In the genomic region with DNA sequence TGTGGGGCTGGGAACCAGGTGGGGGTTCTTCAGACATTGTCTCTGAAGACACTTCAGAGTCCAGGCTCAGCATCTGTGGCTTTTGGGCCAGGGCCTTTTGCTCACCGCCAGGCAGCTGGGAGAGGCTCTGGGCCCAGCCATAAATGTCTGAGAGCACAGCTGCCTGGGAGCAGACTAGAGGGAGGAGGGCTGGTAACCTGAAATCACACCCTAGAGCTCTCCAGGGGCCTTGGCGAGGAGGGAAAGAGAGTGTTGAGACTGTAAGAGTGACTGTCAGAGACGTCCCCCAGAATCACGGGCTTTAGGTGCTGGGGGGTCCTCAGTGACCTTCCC, we compare ENCODE assay signal across 9 cellular contexts. TPM values are rescaled to one million over a fixed set of nuclear protein-coding genes. Genes with fewer than 3 reads are reported as not detected.
DNase-seq lines count a peak whose midpoint lies in the region; ATAC-seq and TF ChIP-seq lines count a peak whose summit lies in the region.
"Had no signal": no experiment of that assay in that cellular context is flagged by ENCODE, and none has a peak within 500 bp of the region (broad histone marks: within the 10 kb centered on the region; RNA-seq: fewer than 3 reads in every experiment).

No MANE protein-coding gene starts in this region.

- POLR2A ChIA-PET in activated CD4-positive, alpha-beta memory T cell treated with anti-CD3 and anti-CD28 coated beads, Interleukin-2, amount 10 ng/mL, durations not matched to agents 7 days and 5 days (lab: Charles Lee), result interaction anchor here (0.9 to 3.6 kb wide), 13 partner anchors 9 to 432 kb away, joined by 4 to 26 read pairs (median 9); a partner anchor contains a TSS

- peaks cover 37 to 47% of the 10 kb centered on the region in 2 donors for H3K4me1 ChIP-seq in thyroid gland

- no peaks in the 10 kb centered on the region for H3K27me3 Mint-ChIP-seq in activated CD4-positive, alpha-beta T cell treated with anti-CD3 and anti-CD28 coated beads, Interleukin-2, amount 10 ng/mL, durations not matched to agents 24 days and 14 days
- no peaks in the 10 kb centered on the region for H3K27me3 Mint-ChIP-seq in activated CD4-positive, alpha-beta memory T cell treated with anti-CD3 and anti-CD28 coated beads, Interleukin-2, amount 10 ng/mL, durations not matched to agents 7 days and 5 days

- H3K9me3 Mint-ChIP-seq in activated CD4-positive, alpha-beta T cell treated with anti-CD3 and anti-CD28 coated beads, Interleukin-2, amount 10 ng/mL, durations not matched to agents 24 days and 14 days, result no peaks in the 10 kb centered on the region
- H3K9me3 Mint-ChIP-seq in activated CD4-positive, alpha-beta memory T cell treated with anti-CD3 and anti-CD28 coated beads, Interleukin-2, amount 10 ng/mL, durations not matched to agents 7 days and 5 days, result no peaks in the 10 kb centered on the region

- no peak for TF ChIP-seq CTCF in thyroid gland (IDR thresholded peaks at IDR 0.05)
- no peak for TF ChIP-seq CTCF in GM13977 (IDR thresholded peaks at IDR 0.05; ENCODE audit: extremely low read depth, insufficient read depth, missing control alignments)

- H3K27me3 ChIP-seq in thyroid gland, result no peaks in the 10 kb centered on the region
- H3K27me3 ChIP-seq: ovary had no signal

- H3K4me1 Mint-ChIP-seq in activated CD4-positive, alpha-beta T cell treated with anti-CD3 and anti-CD28 coated beads, Interleukin-2, amount 10 ng/mL, durations not matched to agents 24 days and 14 days, result peaks cover 34% of the 10 kb centered on the region
- H3K4me1 Mint-ChIP-seq in activated CD4-positive, alpha-beta memory T cell treated with anti-CD3 and anti-CD28 coated beads, Interleukin-2, amount 10 ng/mL, durations not matched to agents 7 days and 5 days, result peaks cover 55% of the 10 kb centered on the region

- peak overlapping the region; percentile 98 for H3K27ac Mint-ChIP-seq in activated CD4-positive, alpha-beta T cell treated with anti-CD3 and anti-CD28 coated beads, Interleukin-2, amount 10 ng/mL, durations not matched to agents 24 days and 14 days
- peak overlapping the region; percentile 95 for H3K27ac Mint-ChIP-seq in activated CD4-positive, alpha-beta memory T cell treated with anti-CD3 and anti-CD28 coated beads, Interleukin-2, amount 10 ng/mL, durations not matched to agents 7 days and 5 days

- TF ChIP-seq POLR2A in thyroid gland (IDR thresholded peaks at IDR 0.05), result no peak

- ATAC-seq in HG02938 (IDR thresholded peaks at IDR 0.05; ENCODE audit: unreplicated experiment), result no peak

- WGBS in thyroid gland, 2 donors, result 11 to 22% methylated on average over 3 of the region's 4 CpGs

- CTCF ChIA-PET in activated CD4-positive, alpha-beta memory T cell treated with anti-CD3 and anti-CD28 coated beads, Interleukin-2, amount 10 ng/mL, durations not matched to agents 7 days and 5 days (lab: Charles Lee), result interaction anchor here (2.2 kb wide), 1 partner anchor 41 kb away, joined by 6 read pairs; no protein-coding TSS in a partner anchor

- DNase-seq in activated CD4-positive, alpha-beta T cell treated with anti-CD3 and anti-CD28 coated beads, Interleukin-2, amount 10 ng/mL, durations not matched to agents 24 days and 14 days, result no peak
- DNase-seq in activated CD4-positive, alpha-beta T cell treated with anti-CD3 and anti-CD28 coated beads, Interleukin-2, amount 50 U/mL, for 48 hours, result no peak
- DNase-seq in activated CD4-positive, alpha-beta memory T cell treated with anti-CD3 and anti-CD28 coated beads, Interleukin-2, amount 10 ng/mL, durations not matched to agents 7 days and 5 days, result no peak
- DNase-seq in thyroid gland, result no peak
- DNase-seq in GOT3 (lab: John Stamatoyannopoulos, UW), result no peak
- DNase-seq in GM13977 (ENCODE audit: low spot score), result no peak

- peaks cover 7 to 9% of the 10 kb centered on the region in 2 donors for H3K36me3 ChIP-seq in thyroid gland
- H3K36me3 ChIP-seq: ovary had no signal

- peaks cover 17% of the 10 kb centered on the region for H3K36me3 Mint-ChIP-seq in activated CD4-positive, alpha-beta T cell treated with anti-CD3 and anti-CD28 coated beads, Interleukin-2, amount 10 ng/mL, durations not matched to agents 24 days and 14 days (ENCODE audit: low read depth)
- peaks cover 36% of the 10 kb centered on the region for H3K36me3 Mint-ChIP-seq in activated CD4-positive, alpha-beta memory T cell treated with anti-CD3 and anti-CD28 coated beads, Interleukin-2, amount 10 ng/mL, durations not matched to agents 7 days and 5 days (ENCODE audit: low read depth)

- H3K4me3 ChIP-seq in iPS-18c (ENCODE audit: insufficient read depth, low read depth, low read length) (peak overlapping the region; percentile 49; the same call in 1 of the 2 replicates), thyroid gland (replicated peaks in 1 of 3) (peak overlapping the region in 1 of 3 donors; percentile 23)

- H3K27ac ChIP-seq in thyroid gland, result peak overlapping the region; percentile 80 to 91 (median 83)

- intact Hi-C loops in activated CD4-positive, alpha-beta T cell treated with anti-CD3 and anti-CD28 coated beads, Interleukin-2, amount 10 ng/mL, durations not matched to agents 24 days and 14 days (cut with micrococcal nuclease), result loop anchor here (1.0 to 5.0 kb wide), 3 partner anchors 10 to 263 kb away; no protein-coding TSS in a partner anchor
- intact Hi-C loops in thyroid gland (cut with DNase I), result no loop called here

- H3K9me3 ChIP-seq in iPS-18c (ENCODE audit: control insufficient read depth, insufficient read depth, low read length) (no peaks in the 10 kb centered on the region), thyroid gland (no peaks in the 10 kb centered on the region)
- H3K9me3 ChIP-seq: ovary had no signal

- H3K4me3 Mint-ChIP-seq in activated CD4-positive, alpha-beta T cell treated with anti-CD3 and anti-CD28 coated beads, Interleukin-2, amount 10 ng/mL, durations not matched to agents 24 days and 14 days, result peak overlapping the region; percentile 93
- peak overlapping the region; percentile 79 for H3K4me3 Mint-ChIP-seq in activated CD4-positive, alpha-beta memory T cell treated with anti-CD3 and anti-CD28 coated beads, Interleukin-2, amount 10 ng/mL, durations not matched to agents 7 days and 5 days

- in situ Hi-C loops in GM13977 (cut with MboI; ENCODE audit: low pct_unique_long_range_greater_than_20kb, low sequenced_read_pairs, unreplicated experiment), result no loop called here

RNA-seq across cellular contexts. Expression of a gene that starts 4.1 kb away (rescaled TPM):
- 94.4 and 97.4 TPM in 2 replicates for total RNA-seq in activated CD4-positive, alpha-beta T cell treated with anti-CD3 and anti-CD28 coated beads, Interleukin-2, amount 10 ng/mL, durations not matched to agents 24 days and 14 days
- 100 to 1,000 TPM; 136 to 138 TPM for total RNA-seq in activated CD4-positive, alpha-beta memory T cell treated with anti-CD3 and anti-CD28 coated beads, Interleukin-2, amount 10 ng/mL, durations not matched to agents 7 days and 5 days
- total RNA-seq in thyroid gland, result 10 to 100 TPM; 26.6 to 51.9 (median 31.5) TPM

RNA-seq across cellular contexts. Expression of a gene that starts 11.0 kb away (rescaled TPM):
- 24.0 and 25.2 TPM in 2 replicates for total RNA-seq in activated CD4-positive, alpha-beta T cell treated with anti-CD3 and anti-CD28 coated beads, Interleukin-2, amount 10 ng/mL, durations not matched to agents 24 days and 14 days
- total RNA-seq in activated CD4-positive, alpha-beta memory T cell treated with anti-CD3 and anti-CD28 coated beads, Interleukin-2, amount 10 ng/mL, durations not matched to agents 7 days and 5 days, result 10 to 100 TPM; 21.5 TPM
- total RNA-seq in thyroid gland, result 10 to 100 TPM; 20.7 to 50.6 (median 31.0) TPM

RNA-seq across cellular contexts. Expression of a gene that starts 19.3 kb away (rescaled TPM):
- 1.4 and 1.6 TPM in 2 replicates for total RNA-seq in activated CD4-positive, alpha-beta T cell treated with anti-CD3 and anti-CD28 coated beads, Interleukin-2, amount 10 ng/mL, durations not matched to agents 24 days and 14 days
- total RNA-seq in activated CD4-positive, alpha-beta memory T cell treated with anti-CD3 and anti-CD28 coated beads, Interleukin-2, amount 10 ng/mL, durations not matched to agents 7 days and 5 days, result under 1 TPM; 0.83 to 0.88 TPM
- total RNA-seq in thyroid gland, result 10 to 100 TPM in 3 of 4 donors, 1 to 10 TPM in 1; 9.0 to 12.1 (median 10.9) TPM

RNA-seq across cellular contexts. Expression of a gene that starts 55.0 kb away (rescaled TPM):
- total RNA-seq in activated CD4-positive, alpha-beta T cell treated with anti-CD3 and anti-CD28 coated beads, Interleukin-2, amount 10 ng/mL, durations not matched to agents 24 days and 14 days, result 51.1 and 51.7 TPM in 2 replicates
- 10 to 100 TPM; 50.6 to 53.9 TPM for total RNA-seq in activated CD4-positive, alpha-beta memory T cell treated with anti-CD3 and anti-CD28 coated beads, Interleukin-2, amount 10 ng/mL, durations not matched to agents 7 days and 5 days
- total RNA-seq in thyroid gland, result 100 to 1,000 TPM in 1 of 4 donors, 10 to 100 TPM in 3; 64.6 to 102 (median 80.3) TPM
